ENCODE assay signal across 10 cellular contexts in the genomic region with DNA sequence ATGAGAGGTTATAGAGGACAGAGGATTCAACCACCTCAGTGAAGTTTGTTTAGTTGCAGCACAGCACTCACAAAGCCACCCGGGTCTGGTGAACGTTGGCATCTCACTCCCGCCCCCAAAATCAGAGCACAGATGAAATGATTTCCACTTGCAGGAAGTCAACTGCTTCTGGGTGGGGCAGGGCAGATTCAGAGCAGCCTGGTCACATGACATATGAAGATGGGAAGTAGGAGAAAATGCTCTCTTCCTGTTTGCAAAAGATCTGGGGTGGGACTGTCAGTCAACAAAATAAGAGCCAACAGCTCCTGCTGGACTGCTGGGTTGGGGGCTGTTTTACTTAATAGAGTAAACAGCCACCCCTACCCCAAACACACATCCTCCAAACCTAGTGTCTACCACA. TPM values are rescaled to one million over a fixed set of nuclear protein-coding genes. Genes with fewer than 3 reads are reported as not detected.
DNase-seq lines count a peak whose midpoint lies in the region; ATAC-seq and TF ChIP-seq lines count a peak whose summit lies in the region.
"Had no signal": no experiment of that assay in that cellular context is flagged by ENCODE, and none has a peak within 500 bp of the region (broad histone marks: within the 10 kb centered on the region; RNA-seq: fewer than 3 reads in every experiment).

No MANE protein-coding gene starts in this region.

- H2AFZ ChIP-seq in DND-41 (ENCODE audit: low read depth, low read length) = peak overlapping the region; percentile 48

- DNase-seq in DND-41 (peak; percentile 59), T-cell (peak; percentile 20 to 66 (median 39)), progenitor cell of endocrine pancreas (ENCODE audit: low spot score, unreplicated experiment) (no peak), HPDE6-E6E7 (ENCODE audit: extremely low spot score) (no peak), dermis blood vessel endothelial cell (no peak)
- DNase-seq in activated naive CD8-positive, alpha-beta T cell treated with anti-CD3 and anti-CD28 coated beads for 36 hours = peak; percentile 15
- peak; percentile 14 for DNase-seq in stimulated activated CD4-positive, alpha-beta T cell treated with anti-CD3 and anti-CD28 coated beads, Interleukin-12 subunit alpha, Interleukin-12 subunit beta, amount 100 ng/mL, for 4 hours

- peaks cover 20% of the 10 kb centered on the region for H3K4me1 ChIP-seq in DND-41 (ENCODE audit: insufficient read depth, low read length)

- H3K4me2 ChIP-seq in DND-41 (ENCODE audit: insufficient read depth, low read length) = peak overlapping the region; percentile 39; the same call in 1 of the 2 replicates

- no peak for TF ChIP-seq CTCF in DND-41 (IDR thresholded peaks at IDR 0.05; ENCODE audit: borderline replicate concordance, extremely low read depth, low read length, poor library complexity, severe bottlenecking)
- no peak for TF ChIP-seq CTCF in progenitor cell of endocrine pancreas (IDR thresholded peaks at IDR 0.05; ENCODE audit: unreplicated experiment)

- H3K9me3 ChIP-seq in DND-41 (ENCODE audit: insufficient read depth, low read length, severe bottlenecking) = no peaks in the 10 kb centered on the region

- peaks cover 4 to 11% of the 10 kb centered on the region in 2 donors for H3K27me3 Mint-ChIP-seq in T-cell
- no peaks in the 10 kb centered on the region for H3K27me3 Mint-ChIP-seq in activated naive CD8-positive, alpha-beta T cell treated with anti-CD3 and anti-CD28 coated beads for 36 hours
- H3K27me3 Mint-ChIP-seq in progenitor cell of endocrine pancreas = no peaks in the 10 kb centered on the region

- H3K27ac ChIP-seq in DND-41 (ENCODE audit: low read length) = 0 out of 2 replicates have a peak overlapping the region, but pooled peaks have one; percentile 11

- no peaks in the 10 kb centered on the region for H4K20me1 ChIP-seq in DND-41 (ENCODE audit: insufficient read depth, low read length)

- no peak overlapping the region for H3K9ac ChIP-seq in DND-41 (ENCODE audit: low read depth, low read length)

- H3K4me3 Mint-ChIP-seq in T-cell = peak overlapping the region; percentile 84 to 87 (median 85)
- peak overlapping the region; percentile 71 for H3K4me3 Mint-ChIP-seq in activated naive CD8-positive, alpha-beta T cell treated with anti-CD3 and anti-CD28 coated beads for 36 hours
- no peak overlapping the region for H3K4me3 Mint-ChIP-seq in progenitor cell of endocrine pancreas (ENCODE audit: low read depth)

- H3K9me3 Mint-ChIP-seq in T-cell (no peaks in the 10 kb centered on the region), progenitor cell of endocrine pancreas (ENCODE audit: low read depth) (no peaks in the 10 kb centered on the region)
- no peaks in the 10 kb centered on the region for H3K9me3 Mint-ChIP-seq in activated naive CD8-positive, alpha-beta T cell treated with anti-CD3 and anti-CD28 coated beads for 36 hours

- POLR2A ChIA-PET in T-cell (lab: Charles Lee) = no interaction called here

- H3K27ac Mint-ChIP-seq in T-cell = peak overlapping the region; percentile 95 to 96
- H3K27ac Mint-ChIP-seq in activated naive CD8-positive, alpha-beta T cell treated with anti-CD3 and anti-CD28 coated beads for 36 hours = peak overlapping the region; percentile 65
- H3K27ac Mint-ChIP-seq in progenitor cell of endocrine pancreas = no peak overlapping the region

- H3K79me2 ChIP-seq in DND-41 (ENCODE audit: insufficient read depth, low read length) = no peaks in the 10 kb centered on the region

- H3K36me3 Mint-ChIP-seq in T-cell = peaks cover 33% of the 10 kb centered on the region
- no peaks in the 10 kb centered on the region for H3K36me3 Mint-ChIP-seq in activated naive CD8-positive, alpha-beta T cell treated with anti-CD3 and anti-CD28 coated beads for 36 hours
- peaks cover 51% of the 10 kb centered on the region for H3K36me3 Mint-ChIP-seq in progenitor cell of endocrine pancreas (ENCODE audit: insufficient read depth)

- no peak overlapping the region; a peak in 1 of 4 replicates for H3K4me3 ChIP-seq in DND-41 (ENCODE audit: low read depth in 1 of 2, low read length in 2 of 2)

- peaks cover 31% of the 10 kb centered on the region for H3K27me3 ChIP-seq in DND-41 (ENCODE audit: insufficient read depth, low read length, poor library complexity)

- no peaks in the 10 kb centered on the region for H3K36me3 ChIP-seq in DND-41 (ENCODE audit: insufficient read depth, low read length)

- CTCF ChIA-PET in T-cell (lab: Charles Lee) = no interaction called here

- ATAC-seq in DND-41 (ENCODE audit: insufficient read depth, low read depth) (peak; percentile 78), T-cell (replicated peaks in 1 of 4) (peak; percentile 87 to 93 (median 91)), HG02885 (IDR thresholded peaks at IDR 0.05; ENCODE audit: poor library complexity, unreplicated experiment) (no peak)

- peaks cover 37 to 43% (median 37%) of the 10 kb centered on the region in 3 donors for H3K4me1 Mint-ChIP-seq in T-cell
- H3K4me1 Mint-ChIP-seq in activated naive CD8-positive, alpha-beta T cell treated with anti-CD3 and anti-CD28 coated beads for 36 hours = peaks cover 22% of the 10 kb centered on the region
- peaks cover 5% of the 10 kb centered on the region for H3K4me1 Mint-ChIP-seq in progenitor cell of endocrine pancreas (ENCODE audit: low read depth)

RNA-seq across cellular contexts. Expression of a gene that starts 43.2 kb away (rescaled TPM):
- total RNA-seq in T-cell (not detected), progenitor cell of endocrine pancreas (not detected in 2 replicates), dermis blood vessel endothelial cell (0.14 and 0.34 TPM in 2 replicates)
- total RNA-seq in activated naive CD8-positive, alpha-beta T cell treated with anti-CD3 and anti-CD28 coated beads for 36 hours = not detected
- total RNA-seq: epithelial cell of proximal tubule, M059J had no signal

Comparison
In these comparisons a context has a peak if more than half of its experiments do, and no peak if none do; other contexts are left out.
1. DNase-seq: peak in DND-41 (single experiment), T-cell (34 of 34), activated naive CD8-positive, alpha-beta T cell treated with anti-CD3 and anti-CD28 coated beads for 36 hours (single experiment) and stimulated activated CD4-positive, alpha-beta T cell treated with anti-CD3 and anti-CD28 coated beads, Interleukin-12 subunit alpha, Interleukin-12 subunit beta, amount 100 ng/mL, for 4 hours (single experiment); none in progenitor cell of endocrine pancreas (single experiment), HPDE6-E6E7 (single experiment) and dermis blood vessel endothelial cell (single experiment).